ENCODE assay signal across 8 cellular contexts in the genomic region with DNA sequence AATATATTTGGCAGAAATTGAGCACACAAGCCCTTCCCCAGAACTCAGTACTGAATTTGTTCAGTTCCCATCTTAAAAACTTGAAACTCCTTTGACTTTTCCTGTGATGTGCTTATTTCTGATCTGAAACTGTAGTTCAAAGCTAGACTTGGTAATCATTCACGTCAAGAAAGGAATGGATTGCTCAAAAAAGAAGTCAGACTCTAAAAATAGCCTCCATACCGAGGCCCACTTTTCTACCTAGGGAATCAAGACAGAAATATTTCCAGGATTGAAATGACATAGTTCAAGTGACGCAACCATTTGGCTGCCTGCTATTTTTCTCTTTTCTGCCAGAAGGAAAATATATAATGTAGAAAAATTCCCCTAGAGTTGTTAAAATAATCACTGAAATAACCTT.
DNase-seq lines count a peak whose midpoint lies in the region; ATAC-seq, FAIRE-seq and TF ChIP-seq lines count a peak whose summit lies in the region.

No MANE protein-coding gene starts in this region.

- TF ChIP-seq POLR2A in Peyer's patch (IDR thresholded peaks at IDR 0.05) = no peak

- intact Hi-C loops in A673 (cut with micrococcal nuclease; ENCODE audit: unreplicated experiment) = no loop called here

- peaks cover 26% of the 10 kb centered on the region for H3K27me3 Mint-ChIP-seq in brain

- DNase-seq in A673 (ENCODE audit: low spot score) (no peak), GM19239 (ENCODE audit: insufficient read length, low spot score) (no peak), left lobe of liver (ENCODE audit: low spot score) (no peak), CD1c-positive myeloid dendritic cell (ENCODE audit: extremely low spot score) (no peak), Peyer's patch (no peak)

- peak overlapping the region in 3 of 5 experiments; percentile 59 to 71 (median 61) for H3K27ac Mint-ChIP-seq in brain

- no TSS peak for BruUV-seq in A673 (replicated peaks; lab: Mats Ljungman, UMichigan)

- H3K4me3 ChIP-seq in A673 (ENCODE audit: low read depth, low read length, poor library complexity, severe bottlenecking) (no peak overlapping the region), Peyer's patch (no peak overlapping the region)

- H3K9me3 ChIP-seq in A673 (ENCODE audit: low read depth, low read length, poor library complexity, severe bottlenecking) (no peaks in the 10 kb centered on the region), Peyer's patch (no peaks in the 10 kb centered on the region)

- H3K27me3 ChIP-seq in A673 (replicated peaks; ENCODE audit: insufficient read depth, low read depth, low read length, poor library complexity) (no peaks in the 10 kb centered on the region), Peyer's patch (no peaks in the 10 kb centered on the region)

- H3K4me3 Mint-ChIP-seq in brain = no peak overlapping the region

- peaks cover 32% of the 10 kb centered on the region for H3K4me1 ChIP-seq in A673 (ENCODE audit: insufficient read depth, low read length, poor library complexity, severe bottlenecking)
- peaks cover 0 to 7% (median 3%) of the 10 kb centered on the region in 4 donors for H3K4me1 ChIP-seq in Peyer's patch

- TF ChIP-seq CTCF in A673 (conservative IDR thresholded peaks at IDR 0.05; ENCODE audit: low read depth, low read length) (no peak), brain (conservative IDR thresholded peaks at IDR 0.05) (no peak), Peyer's patch (IDR thresholded peaks at IDR 0.05) (no peak)

- FAIRE-seq in GM19239 (lab: Jason Lieb, UNC) = peak; percentile 92

- POLR2A ChIA-PET in A673 (lab: Charles Lee; ENCODE audit: low non-redundant PET) = interaction anchor here (1.0 kb wide), 1 partner anchor 10 kb away, joined by 3 read pairs; no protein-coding TSS in a partner anchor

- H3K36me3 ChIP-seq in A673 (ENCODE audit: insufficient read depth, low read length, poor library complexity, severe bottlenecking) (no peaks in the 10 kb centered on the region), Peyer's patch (no peaks in the 10 kb centered on the region)

- CTCF ChIA-PET in A673 (lab: Charles Lee) = no interaction called here

- peaks cover 0 to 4% (median 0%) of the 10 kb centered on the region in 5 experiments for H3K9me3 Mint-ChIP-seq in brain

- ATAC-seq in left lobe of liver = peak; percentile 36
- ATAC-seq in GM18511 (IDR thresholded peaks at IDR 0.05; ENCODE audit: unreplicated experiment) = no peak
- ATAC-seq in GM19452 (IDR thresholded peaks at IDR 0.05; ENCODE audit: unreplicated experiment) = no peak

- H3K4me1 Mint-ChIP-seq in brain = peaks cover 57% of the 10 kb centered on the region

- H3K36me3 Mint-ChIP-seq in brain = no peaks in the 10 kb centered on the region

- peak overlapping the region; percentile 28 for H3K27ac ChIP-seq in A673 (ENCODE audit: low read depth, low read length, poor library complexity, severe bottlenecking)
- H3K27ac ChIP-seq in Peyer's patch = peak overlapping the region in 2 of 4 donors; percentile 2 to 59
